Comparison of ENCODE assay signal across 1 cellular context in the genomic region with DNA sequence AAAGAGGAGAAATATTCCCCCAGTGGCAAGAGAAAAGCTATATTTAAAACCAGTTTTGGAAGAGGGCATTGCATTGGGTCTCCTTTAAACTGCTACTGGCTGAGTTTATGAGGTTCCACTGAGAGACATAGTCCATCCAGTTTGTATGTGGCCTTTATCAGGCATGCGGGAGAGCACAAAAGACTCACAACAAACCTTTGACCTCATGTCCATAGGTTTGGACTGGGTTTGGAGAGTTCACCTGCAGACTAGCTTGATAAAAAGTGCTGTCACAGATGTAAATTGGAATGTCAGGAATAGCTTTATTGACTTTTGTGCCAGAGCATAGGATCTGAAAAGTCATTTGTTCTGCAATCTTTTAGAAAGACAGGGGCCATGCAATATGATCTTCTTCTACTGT.
TF ChIP-seq lines count a peak whose summit lies in the region.

No MANE protein-coding gene starts in this region.

TF ChIP-seq in HepG2, 621 proteins besides CTCF, POLR2A, EP300 and RAD21 (continued from another document):
- TF ChIP-seq, protein P1, sequence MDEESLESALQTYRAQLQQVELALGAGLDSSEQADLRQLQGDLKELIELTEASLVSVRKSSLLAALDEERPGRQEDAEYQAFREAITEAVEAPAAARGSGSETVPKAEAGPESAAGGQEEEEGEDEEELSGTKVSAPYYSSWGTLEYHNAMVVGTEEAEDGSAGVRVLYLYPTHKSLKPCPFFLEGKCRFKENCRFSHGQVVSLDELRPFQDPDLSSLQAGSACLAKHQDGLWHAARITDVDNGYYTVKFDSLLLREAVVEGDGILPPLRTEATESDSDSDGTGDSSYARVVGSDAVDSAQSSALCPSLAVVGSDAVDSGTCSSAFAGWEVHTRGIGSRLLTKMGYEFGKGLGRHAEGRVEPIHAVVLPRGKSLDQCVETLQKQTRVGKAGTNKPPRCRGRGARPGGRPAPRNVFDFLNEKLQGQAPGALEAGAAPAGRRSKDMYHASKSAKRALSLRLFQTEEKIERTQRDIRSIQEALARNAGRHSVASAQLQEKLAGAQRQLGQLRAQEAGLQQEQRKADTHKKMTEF (CRISPR knock-in tag; IDR thresholded peaks at IDR 0.05): peak; percentile 72
- peak; percentile 64 for TF ChIP-seq NR2C2 (CRISPR knock-in tag; IDR thresholded peaks at IDR 0.05; ENCODE audit: borderline replicate concordance)
- TF ChIP-seq, protein P2, sequence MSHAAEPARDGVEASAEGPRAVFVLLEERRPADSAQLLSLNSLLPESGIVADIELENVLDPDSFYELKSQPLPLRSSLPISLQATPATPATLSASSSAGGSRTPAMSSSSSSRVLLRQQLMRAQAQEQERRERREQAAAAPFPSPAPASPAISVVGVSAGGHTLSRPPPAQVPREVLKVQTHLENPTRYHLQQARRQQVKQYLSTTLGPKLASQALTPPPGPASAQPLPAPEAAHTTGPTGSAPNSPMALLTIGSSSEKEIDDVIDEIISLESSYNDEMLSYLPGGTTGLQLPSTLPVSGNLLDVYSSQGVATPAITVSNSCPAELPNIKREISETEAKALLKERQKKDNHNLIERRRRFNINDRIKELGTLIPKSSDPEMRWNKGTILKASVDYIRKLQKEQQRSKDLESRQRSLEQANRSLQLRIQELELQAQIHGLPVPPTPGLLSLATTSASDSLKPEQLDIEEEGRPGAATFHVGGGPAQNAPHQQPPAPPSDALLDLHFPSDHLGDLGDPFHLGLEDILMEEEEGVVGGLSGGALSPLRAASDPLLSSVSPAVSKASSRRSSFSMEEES (CRISPR knock-in tag; IDR thresholded peaks at IDR 0.05): no peak
- peak; percentile 71; the same call in 1 of the 2 replicates for TF ChIP-seq ZFP1 (CRISPR knock-in tag; IDR thresholded peaks at IDR 0.05)
- no peak for TF ChIP-seq ZNF883 (CRISPR knock-in tag; IDR thresholded peaks at IDR 0.05; ENCODE audit: not compliant biosample characterization)
- TF ChIP-seq ZSCAN29 (CRISPR knock-in tag; conservative IDR thresholded peaks at IDR 0.05): no peak
- no peak for TF ChIP-seq ZNF230 (CRISPR knock-in tag; IDR thresholded peaks at IDR 0.05)
- TF ChIP-seq ZKSCAN5 (CRISPR knock-in tag; IDR thresholded peaks at IDR 0.05): no peak
- TF ChIP-seq ERF (CRISPR knock-in tag; IDR thresholded peaks at IDR 0.05): peak; percentile 78; the same call in 1 of the 2 replicates
- TF ChIP-seq HNF4A (CRISPR knock-in tag; IDR thresholded peaks at IDR 0.05): peak; percentile 97
- TF ChIP-seq PAWR (CRISPR knock-in tag; IDR thresholded peaks at IDR 0.05; ENCODE audit: borderline replicate concordance): no peak
- TF ChIP-seq, protein P3, sequence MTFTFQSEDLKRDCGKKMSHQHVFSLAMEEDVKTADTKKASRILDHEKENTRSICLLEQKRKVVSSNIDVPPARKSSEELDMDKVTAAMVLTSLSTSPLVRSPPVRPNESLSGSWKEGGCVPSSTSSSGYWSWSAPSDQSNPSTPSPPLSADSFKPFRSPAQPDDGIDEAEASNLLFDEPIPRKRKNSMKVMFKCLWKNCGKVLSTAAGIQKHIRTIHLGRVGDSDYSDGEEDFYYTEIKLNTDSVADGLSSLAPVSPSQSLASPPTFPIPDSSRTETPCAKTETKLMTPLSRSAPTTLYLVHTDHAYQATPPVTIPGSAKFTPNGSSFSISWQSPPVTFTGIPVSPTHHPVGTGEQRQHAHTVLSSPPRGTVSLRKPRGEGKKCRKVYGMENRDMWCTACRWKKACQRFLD (CRISPR knock-in tag; IDR thresholded peaks at IDR 0.05; ENCODE audit: borderline replicate concordance): no peak
- TF ChIP-seq, protein P4, sequence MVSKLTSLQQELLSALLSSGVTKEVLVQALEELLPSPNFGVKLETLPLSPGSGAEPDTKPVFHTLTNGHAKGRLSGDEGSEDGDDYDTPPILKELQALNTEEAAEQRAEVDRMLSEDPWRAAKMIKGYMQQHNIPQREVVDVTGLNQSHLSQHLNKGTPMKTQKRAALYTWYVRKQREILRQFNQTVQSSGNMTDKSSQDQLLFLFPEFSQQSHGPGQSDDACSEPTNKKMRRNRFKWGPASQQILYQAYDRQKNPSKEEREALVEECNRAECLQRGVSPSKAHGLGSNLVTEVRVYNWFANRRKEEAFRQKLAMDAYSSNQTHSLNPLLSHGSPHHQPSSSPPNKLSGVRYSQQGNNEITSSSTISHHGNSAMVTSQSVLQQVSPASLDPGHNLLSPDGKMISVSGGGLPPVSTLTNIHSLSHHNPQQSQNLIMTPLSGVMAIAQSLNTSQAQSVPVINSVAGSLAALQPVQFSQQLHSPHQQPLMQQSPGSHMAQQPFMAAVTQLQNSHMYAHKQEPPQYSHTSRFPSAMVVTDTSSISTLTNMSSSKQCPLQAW (CRISPR knock-in tag; IDR thresholded peaks at IDR 0.05): peak; percentile 48; the same call in 1 of the 2 replicates
- TF ChIP-seq, protein P5, sequence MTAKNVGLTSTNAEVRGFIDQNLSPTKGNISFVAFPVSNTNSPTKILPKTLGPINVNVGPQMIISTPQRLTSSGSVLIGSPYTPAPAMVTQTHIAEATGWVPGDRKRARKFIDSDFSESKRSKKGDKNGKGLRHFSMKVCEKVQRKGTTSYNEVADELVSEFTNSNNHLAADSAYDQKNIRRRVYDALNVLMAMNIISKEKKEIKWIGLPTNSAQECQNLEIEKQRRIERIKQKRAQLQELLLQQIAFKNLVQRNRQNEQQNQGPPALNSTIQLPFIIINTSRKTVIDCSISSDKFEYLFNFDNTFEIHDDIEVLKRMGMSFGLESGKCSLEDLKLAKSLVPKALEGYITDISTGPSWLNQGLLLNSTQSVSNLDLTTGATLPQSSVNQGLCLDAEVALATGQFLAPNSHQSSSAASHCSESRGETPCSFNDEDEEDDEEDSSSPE (CRISPR knock-in tag; IDR thresholded peaks at IDR 0.05): 0 out of 2 replicates have a peak, but pooled peaks have one; percentile 29
- TF ChIP-seq TBL1XR1 (IDR thresholded peaks at IDR 0.05; ENCODE audit: borderline replicate concordance, low read length, partially characterized antibody): peak; percentile 13
- TF ChIP-seq, protein P6, sequence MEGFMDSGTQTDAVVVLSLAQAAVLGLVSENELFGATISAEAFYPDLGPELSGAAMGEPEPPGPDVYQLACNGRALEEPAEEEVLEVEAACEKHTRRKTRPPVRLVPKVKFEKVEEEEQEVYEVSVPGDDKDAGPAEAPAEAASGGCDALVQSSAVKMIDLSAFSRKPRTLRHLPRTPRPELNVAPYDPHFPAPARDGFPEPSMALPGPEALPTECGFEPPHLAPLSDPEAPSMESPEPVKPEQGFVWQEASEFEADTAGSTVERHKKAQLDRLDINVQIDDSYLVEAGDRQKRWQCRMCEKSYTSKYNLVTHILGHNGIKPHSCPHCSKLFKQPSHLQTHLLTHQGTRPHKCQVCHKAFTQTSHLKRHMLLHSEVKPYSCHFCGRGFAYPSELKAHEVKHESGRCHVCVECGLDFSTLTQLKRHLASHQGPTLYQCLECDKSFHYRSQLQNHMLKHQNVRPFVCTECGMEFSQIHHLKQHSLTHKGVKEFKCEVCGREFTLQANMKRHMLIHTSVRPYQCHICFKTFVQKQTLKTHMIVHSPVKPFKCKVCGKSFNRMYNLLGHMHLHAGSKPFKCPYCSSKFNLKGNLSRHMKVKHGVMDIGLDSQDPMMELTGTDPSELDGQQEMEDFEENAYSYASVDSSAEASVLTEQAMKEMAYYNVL (CRISPR knock-in tag; IDR thresholded peaks at IDR 0.05; ENCODE audit: borderline replicate concordance): peak; percentile 58; the same call in 1 of the 2 replicates
- no peak for TF ChIP-seq SYNCRIP (IDR thresholded peaks at IDR 0.05; ENCODE audit: insufficient read depth, low read depth, low read length)
- TF ChIP-seq, protein P7, sequence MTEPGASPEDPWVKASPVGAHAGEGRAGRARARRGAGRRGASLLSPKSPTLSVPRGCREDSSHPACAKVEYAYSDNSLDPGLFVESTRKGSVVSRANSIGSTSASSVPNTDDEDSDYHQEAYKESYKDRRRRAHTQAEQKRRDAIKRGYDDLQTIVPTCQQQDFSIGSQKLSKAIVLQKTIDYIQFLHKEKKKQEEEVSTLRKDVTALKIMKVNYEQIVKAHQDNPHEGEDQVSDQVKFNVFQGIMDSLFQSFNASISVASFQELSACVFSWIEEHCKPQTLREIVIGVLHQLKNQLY (CRISPR knock-in tag; IDR thresholded peaks at IDR 0.05): peak; percentile 91; the same call in 1 of the 2 replicates
- 0 out of 2 replicates have a peak, but pooled peaks have one; percentile 39 for TF ChIP-seq ZBTB7B (CRISPR knock-in tag; IDR thresholded peaks at IDR 0.05)
- TF ChIP-seq ARHGAP35 (CRISPR knock-in tag; IDR thresholded peaks at IDR 0.05; ENCODE audit: borderline replicate concordance): no peak
- TF ChIP-seq HDAC2 (CRISPR knock-in tag; IDR thresholded peaks at IDR 0.05): peak; percentile 81
- no peak for TF ChIP-seq SOX6 (IDR thresholded peaks at IDR 0.05)
- TF ChIP-seq SOX6 (CRISPR knock-in tag; IDR thresholded peaks at IDR 0.05): peak; percentile 93
- TF ChIP-seq TBX2 (CRISPR knock-in tag; IDR thresholded peaks at IDR 0.05; ENCODE audit: borderline replicate concordance): peak; percentile 50; the same call in 1 of the 2 replicates
- TF ChIP-seq MIER2 (CRISPR knock-in tag; IDR thresholded peaks at IDR 0.05): peak; percentile 32; the same call in 1 of the 2 replicates
- 0 out of 2 replicates have a peak, but pooled peaks have one; percentile 51 for TF ChIP-seq PITX1 (CRISPR knock-in tag; IDR thresholded peaks at IDR 0.05)
- peak in 1 of 2 experiments; percentile 42; a peak in 1 of 4 replicates for TF ChIP-seq MAFK (conservative IDR thresholded peaks at IDR 0.05 in 1 of 2, IDR thresholded peaks at IDR 0.05 in 1 of 2; ENCODE audit: low read length in 2 of 2)
